Comparison of ENCODE assay signal across 19 cellular contexts in the genomic region with DNA sequence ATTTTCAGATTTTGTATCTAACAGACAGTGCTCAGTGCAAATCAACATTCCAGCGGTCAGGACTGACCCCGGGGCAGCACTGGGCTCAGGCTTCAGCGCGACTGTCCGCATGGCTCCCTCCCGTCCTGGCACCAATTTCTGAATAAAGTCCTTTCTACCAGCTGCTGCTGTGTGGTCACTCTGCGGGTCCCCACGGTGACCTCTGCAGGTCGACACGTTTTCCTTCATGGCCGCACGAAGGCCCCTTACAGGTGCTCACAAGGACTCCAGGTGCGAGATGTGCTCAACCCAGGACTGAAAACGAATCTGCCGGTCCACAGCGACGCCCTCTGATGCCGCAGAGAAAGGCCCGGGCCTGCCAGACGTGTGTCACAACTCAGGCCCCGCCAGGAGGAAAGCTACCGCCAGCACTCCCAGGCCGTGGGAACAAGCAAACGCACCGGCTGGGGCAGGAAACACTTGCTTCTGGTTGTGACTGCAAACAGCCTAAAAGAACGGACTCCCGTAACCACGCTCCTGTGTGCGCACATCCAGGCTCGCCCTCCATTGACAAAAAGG. TPM values are rescaled to one million over a fixed set of nuclear protein-coding genes. Genes with fewer than 3 reads are reported as not detected.
A peak's percentile ranks its signal among the peaks of the same experiment; 100 is the strongest.
DNase-seq lines count a peak whose midpoint lies in the region; ATAC-seq, FAIRE-seq and TF ChIP-seq lines count a peak whose summit lies in the region.
"Had no signal": no experiment of that assay in that cellular context is flagged by ENCODE, and none has a peak within 500 bp of the region (broad histone marks: within the 10 kb centered on the region; RNA-seq: fewer than 3 reads in every experiment).

No MANE protein-coding gene starts in this region.

- no peak overlapping the region for H3K27ac ChIP-seq in keratinocyte (ENCODE audit: control insufficient read depth, insufficient read depth, low read length)
- H3K27ac ChIP-seq in mesenchymal stem cell (ENCODE audit: low read length, poor library complexity, severe bottlenecking): no peak overlapping the region
- H3K27ac ChIP-seq: uterus had no signal

- H3K4me2 ChIP-seq in keratinocyte (ENCODE audit: control insufficient read depth, extremely low read depth, insufficient read depth, low read depth, low read length) (peak overlapping the region; percentile 5), mesenchymal stem cell (ENCODE audit: low read length, poor library complexity, severe bottlenecking) (no peak overlapping the region)

- no peak overlapping the region for H2BK12ac ChIP-seq in mesenchymal stem cell (ENCODE audit: low read length in 2 of 2)

- DNase-seq in A172 (ENCODE audit: low spot score) (peak; percentile 1), UCSD-AML1 (lab: John Stamatoyannopoulos, UW; ENCODE audit: unreplicated experiment) (peak; percentile 40), keratinocyte (ENCODE audit: low read depth, low spot score) (no peak), mesenchymal stem cell (no peak), NCI-H345 treated with DMSO at 0.1 percent for 48 hours (lab: John Stamatoyannopoulos, UW; ENCODE audit: unreplicated experiment) (no peak)
- DNase-seq: kidney glomerular epithelial cell; naive B cell; stimulated activated CD4-positive, alpha-beta T cell treated with anti-CD3 and anti-CD28 coated beads, Interleukin-2, amount 100 ng/mL, for 24 hours; uterus had no signal

- H3K4me3 ChIP-seq in keratinocyte (ENCODE audit: control insufficient read depth in 2 of 3, extremely low read depth in 1 of 3, insufficient read depth in 2 of 3, low read depth in 1 of 3, low read length in 3 of 3): no peak overlapping the region
- H3K4me3 ChIP-seq in mesenchymal stem cell (ENCODE audit: insufficient read depth in 1 of 2, low read depth in 1 of 2, low read length in 2 of 2): no peak overlapping the region
- H3K4me3 ChIP-seq: uterus had no signal

- no peak overlapping the region for H2BK120ac ChIP-seq in mesenchymal stem cell (ENCODE audit: low read depth, low read length)

- H3K79me2 ChIP-seq in keratinocyte (ENCODE audit: control insufficient read depth, insufficient read depth, low read length): no peaks in the 10 kb centered on the region

- no peak overlapping the region for H2BK15ac ChIP-seq in mesenchymal stem cell (ENCODE audit: low read depth, poor library complexity, severe bottlenecking)

- H4K91ac ChIP-seq in mesenchymal stem cell (ENCODE audit: low read length): no peak overlapping the region

- H3K4me1 ChIP-seq in keratinocyte (ENCODE audit: control insufficient read depth, extremely low read depth, insufficient read depth, low read length) (peaks cover 4% of the 10 kb centered on the region), mesenchymal stem cell (ENCODE audit: control insufficient read depth, insufficient read depth, low read depth, low read length) (peaks cover 11% of the 10 kb centered on the region)

- whole genome bisulfite sequencing in mesenchymal stem cell: 82% methylated on average over 30 of the region's 30 CpGs

- H3K36me3 ChIP-seq in keratinocyte (ENCODE audit: control insufficient read depth in 2 of 2, extremely low read depth in 1 of 2, insufficient read depth in 2 of 2, low read length in 2 of 2): no peaks in the 10 kb centered on the region
- H3K36me3 ChIP-seq in mesenchymal stem cell (ENCODE audit: control insufficient read depth in 1 of 2, insufficient read depth in 2 of 2, low read depth in 1 of 2, low read length in 2 of 2): no peaks in the 10 kb centered on the region
- H3K36me3 ChIP-seq: uterus had no signal

- no peaks in the 10 kb centered on the region for H3K9me3 ChIP-seq in keratinocyte (ENCODE audit: control insufficient read depth, low read depth, low read length)
- no peaks in the 10 kb centered on the region for H3K9me3 ChIP-seq in mesenchymal stem cell (ENCODE audit: control insufficient read depth, low read length)
- H3K9me3 ChIP-seq: uterus had no signal

- no peak overlapping the region for H3K14ac ChIP-seq in mesenchymal stem cell (ENCODE audit: low read length in 2 of 2)

- no peaks in the 10 kb centered on the region for H3K9me1 ChIP-seq in keratinocyte (ENCODE audit: control insufficient read depth, extremely low read depth, insufficient read depth, low read length)

- no peak overlapping the region for H3K18ac ChIP-seq in mesenchymal stem cell (ENCODE audit: low read depth in 1 of 2, low read length in 2 of 2)

- TF ChIP-seq CTCF in GM12872 (IDR thresholded peaks at IDR 0.05; ENCODE audit: insufficient read depth, low read depth, low read length) (0 out of 3 replicates have a peak, but pooled peaks have one; percentile 20), keratinocyte (optimal IDR thresholded peaks at IDR 0.05 in 1 of 3, IDR thresholded peaks at IDR 0.05 in 1 of 3, conservative IDR thresholded peaks at IDR 0.05 in 1 of 3; ENCODE audit: extremely low read depth in 1 of 3, insufficient read depth in 2 of 3, low read length in 3 of 3) (peak in 2 of 3 experiments; percentile 54 to 64)

- ATAC-seq in HG02678 (IDR thresholded peaks at IDR 0.05; ENCODE audit: unreplicated experiment): no peak
- ATAC-seq in GM21360 (IDR thresholded peaks at IDR 0.05; ENCODE audit: unreplicated experiment): no peak
- ATAC-seq: HCT116, Panc1 had no signal

- H2AK5ac ChIP-seq in mesenchymal stem cell (ENCODE audit: low read length, severe bottlenecking): no peak overlapping the region

- no peak overlapping the region for H3K9ac ChIP-seq in keratinocyte (ENCODE audit: control insufficient read depth, extremely low read depth, insufficient read depth, low read length)
- no peak overlapping the region for H3K9ac ChIP-seq in mesenchymal stem cell (ENCODE audit: low read length)

- dilution Hi-C loops in keratinocyte (cut with MboI; ENCODE audit: extremely low pct_ligation_motif_present, low sequenced_read_pairs): no loop called here

- FAIRE-seq in keratinocyte (lab: Jason Lieb, UNC): no peak
- FAIRE-seq: GM18507 had no signal

- no peak overlapping the region for H2BK5ac ChIP-seq in mesenchymal stem cell (ENCODE audit: low read depth, low read length, poor library complexity, severe bottlenecking)

- no peaks in the 10 kb centered on the region for H3K79me1 ChIP-seq in mesenchymal stem cell (replicated peaks; ENCODE audit: low read length, poor library complexity, severe bottlenecking)

- H2AFZ ChIP-seq in keratinocyte (ENCODE audit: control insufficient read depth, low read length) (no peak overlapping the region), mesenchymal stem cell (ENCODE audit: low read depth, low read length) (no peak overlapping the region)

- H3K27me3 ChIP-seq in keratinocyte (ENCODE audit: control insufficient read depth, extremely low read depth, insufficient read depth, low read length) (peaks cover 60% of the 10 kb centered on the region), mesenchymal stem cell (ENCODE audit: control insufficient read depth in 1 of 2, insufficient read depth in 1 of 2, low read length in 2 of 2) (peaks cover 22 to 50% of the 10 kb centered on the region in 2 experiments)

- H3K4ac ChIP-seq in mesenchymal stem cell (ENCODE audit: low read depth in 1 of 2, low read length in 2 of 2): no peak overlapping the region

- H4K8ac ChIP-seq in mesenchymal stem cell (ENCODE audit: low read length): no peak overlapping the region

- H4K20me1 ChIP-seq in keratinocyte (ENCODE audit: control insufficient read depth, extremely low read depth, insufficient read depth, low read length): no peaks in the 10 kb centered on the region

- no peak overlapping the region for H3K23ac ChIP-seq in mesenchymal stem cell (ENCODE audit: low read length in 2 of 2)

RNA-seq across cellular contexts. Expression of gene UTF1, which starts 3.7 kb away (rescaled TPM):
- not detected in 2 replicates for total RNA-seq in A172 (2014; rRNA removed; shearing (Covaris generic))
- not detected in 3 replicates for polyA plus RNA-seq in keratinocyte
- not detected for polyA plus RNA-seq in keratinocyte (2011; ENCODE audit: low read depth)
- polyA plus RNA-seq in keratinocyte (2011; cell fraction: cytosol; rRNA removed): not detected in 2 replicates
- not detected in 2 replicates for polyA plus RNA-seq in keratinocyte (2011; cell fraction: nucleus; rRNA removed)
- polyA plus RNA-seq in keratinocyte (2012; ENCODE audit: low replicate concordance): not detected in 2 replicates
- polyA minus RNA-seq in keratinocyte: not detected in 3 replicates
- not detected for polyA minus RNA-seq in keratinocyte (2011; cell fraction: cytosol; rRNA and poly(A)+ RNA removed)
- not detected in 2 replicates for polyA minus RNA-seq in keratinocyte (2011; cell fraction: nucleus; rRNA and poly(A)+ RNA removed)
- polyA plus RNA-seq in mesenchymal stem cell (2013, experiment 1 of 2): not detected
- polyA plus RNA-seq in mesenchymal stem cell (2013, experiment 2 of 2): not detected
- total RNA-seq: NCI-H460; T-helper 2 cell treated with Interferon-gamma antibody and Interleukin-4, amounts not matched to agents 100 ng/mL and 5 ng/mL, for 36 hours; uterus had no signal
- polyA plus RNA-seq: adipose tissue, BJ had no signal

RNA-seq across cellular contexts. Expression of gene VENTX, which starts 11.3 kb away (rescaled TPM):
- not detected in 2 replicates for total RNA-seq in A172 (2014; rRNA removed; shearing (Covaris generic))
- polyA plus RNA-seq in keratinocyte: not detected in 3 replicates
- not detected for polyA plus RNA-seq in keratinocyte (2011; ENCODE audit: low read depth)
- polyA plus RNA-seq in keratinocyte (2011; cell fraction: cytosol; rRNA removed): not detected in 2 replicates
- polyA plus RNA-seq in keratinocyte (2011; cell fraction: nucleus; rRNA removed): not detected in 2 replicates
- polyA plus RNA-seq in keratinocyte (2012; ENCODE audit: low replicate concordance): not detected in 2 replicates
- not detected in 3 replicates for polyA minus RNA-seq in keratinocyte
- not detected for polyA minus RNA-seq in keratinocyte (2011; cell fraction: cytosol; rRNA and poly(A)+ RNA removed)
- not detected in 2 replicates for polyA minus RNA-seq in keratinocyte (2011; cell fraction: nucleus; rRNA and poly(A)+ RNA removed)
- polyA plus RNA-seq in mesenchymal stem cell (2013, experiment 1 of 2): not detected
- polyA plus RNA-seq in mesenchymal stem cell (2013, experiment 2 of 2): not detected
- total RNA-seq: NCI-H460; T-helper 2 cell treated with Interferon-gamma antibody and Interleukin-4, amounts not matched to agents 100 ng/mL and 5 ng/mL, for 36 hours had no signal
- polyA plus RNA-seq: BJ had no signal

RNA-seq across cellular contexts. Expression of gene ADAM8, which starts 50.3 kb away (rescaled TPM):
- 0.31 and 0.93 TPM in 2 replicates for total RNA-seq in A172 (2014; rRNA removed; shearing (Covaris generic))
- 24.9 to 55.4 TPM (median 42.0 TPM) in 3 replicates for polyA plus RNA-seq in keratinocyte
- 7.8 TPM for polyA plus RNA-seq in keratinocyte (2011; ENCODE audit: low read depth)
- polyA plus RNA-seq in keratinocyte (2011; cell fraction: cytosol; rRNA removed): 11.9 and 24.8 TPM in 2 replicates
- 109 and 146 TPM in 2 replicates for polyA plus RNA-seq in keratinocyte (2011; cell fraction: nucleus; rRNA removed)
- polyA plus RNA-seq in keratinocyte (2012; ENCODE audit: low replicate concordance): 16.9 and 79.9 TPM in 2 replicates
- 29.4 to 137 TPM (median 55.5 TPM) in 3 replicates for polyA minus RNA-seq in keratinocyte
- 57.0 TPM for polyA minus RNA-seq in keratinocyte (2011; cell fraction: cytosol; rRNA and poly(A)+ RNA removed)
- polyA minus RNA-seq in keratinocyte (2011; cell fraction: nucleus; rRNA and poly(A)+ RNA removed): 109 and 137 TPM in 2 replicates
- 0.50 TPM for polyA plus RNA-seq in mesenchymal stem cell (2013, experiment 1 of 2)
- polyA plus RNA-seq in mesenchymal stem cell (2013, experiment 2 of 2): 0.41 TPM

Comparison
In these comparisons a context has a peak if more than half of its experiments do, and no peak if none do; other contexts are left out.
1. DNase-seq: peak in A172 (single experiment) and UCSD-AML1 (single experiment); none in keratinocyte (single experiment), mesenchymal stem cell (single experiment) and NCI-H345 treated with DMSO at 0.1 percent for 48 hours (single experiment).